Comparison of ENCODE assay signal across 1 cellular context in genomic region chr10:12712284-12712983, GRCh38.
TF ChIP-seq lines count a peak whose summit lies in the region.

No MANE protein-coding gene starts in this region.

TF ChIP-seq in H1, 55 proteins besides CTCF, POLR2A, EP300 and RAD21:
- no peak for TF ChIP-seq CTBP2 (IDR thresholded peaks at IDR 0.05; ENCODE audit: borderline replicate concordance, insufficient read depth, insufficient read length, low read length)
- no peak for TF ChIP-seq JUN (IDR thresholded peaks at IDR 0.05; ENCODE audit: low read depth, low read length)
- TF ChIP-seq SP2 (IDR thresholded peaks at IDR 0.05; ENCODE audit: low read length), result no peak
- TF ChIP-seq MAX (IDR thresholded peaks at IDR 0.05), result no peak
- no peak for TF ChIP-seq PHF8 (conservative IDR thresholded peaks at IDR 0.05; ENCODE audit: low read depth, low read length)
- no peak for TF ChIP-seq RNF2 (IDR thresholded peaks at IDR 0.05; ENCODE audit: borderline replicate concordance, low read depth, low read length, missing control alignments, poor library complexity, severe bottlenecking)
- TF ChIP-seq SP4 (IDR thresholded peaks at IDR 0.05; ENCODE audit: low read length), result no peak
- TF ChIP-seq MAFK (IDR thresholded peaks at IDR 0.05; ENCODE audit: low read depth, low read length), result no peak
- no peak for TF ChIP-seq JUND (IDR thresholded peaks at IDR 0.05; ENCODE audit: low read length)
- TF ChIP-seq BCL11A (IDR thresholded peaks at IDR 0.05; ENCODE audit: low read depth in 2 of 2, low read length in 2 of 2), result no peak
- no peak for TF ChIP-seq POU5F1 (IDR thresholded peaks at IDR 0.05; ENCODE audit: low read depth, low read length)
- TF ChIP-seq SIRT6 (IDR thresholded peaks at IDR 0.05; ENCODE audit: low read length), result no peak
- TF ChIP-seq TCF12 (IDR thresholded peaks at IDR 0.05; ENCODE audit: low read depth, low read length), result no peak
- no peak for TF ChIP-seq HDAC2 (IDR thresholded peaks at IDR 0.05; ENCODE audit: borderline replicate concordance in 1 of 2, low read depth in 2 of 2, low read length in 2 of 2)
- no peak for TF ChIP-seq BACH1 (IDR thresholded peaks at IDR 0.05; ENCODE audit: low read length)
- no peak for TF ChIP-seq ASH2L (IDR thresholded peaks at IDR 0.05; ENCODE audit: low read length)
- no peak for TF ChIP-seq KDM4A (IDR thresholded peaks at IDR 0.05; ENCODE audit: low read depth, low read length, severe bottlenecking)
